17 cellular contexts compared by ENCODE assay signal in the genomic region with DNA sequence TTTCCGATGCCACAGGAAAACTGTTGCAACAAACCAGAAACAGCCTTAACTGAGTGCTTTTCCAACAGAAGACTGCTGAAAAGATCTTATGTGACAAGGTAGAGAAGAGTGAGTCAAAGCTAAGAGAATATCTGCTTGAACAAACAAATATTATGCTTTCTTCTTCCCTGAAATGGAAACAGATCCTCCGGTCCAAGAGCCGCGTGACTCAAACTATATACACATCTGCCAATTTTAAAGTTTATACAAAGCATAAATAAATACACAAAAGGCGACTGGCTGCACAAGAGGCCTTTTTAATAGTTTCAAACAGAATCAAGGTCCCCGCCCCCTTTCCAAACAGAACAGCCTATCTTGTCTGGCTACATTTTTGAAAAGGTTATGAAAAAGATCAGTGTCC.
DNase-seq lines count a peak whose midpoint lies in the region; ATAC-seq, FAIRE-seq and TF ChIP-seq lines count a peak whose summit lies in the region.
"Had no signal": no experiment of that assay in that cellular context is flagged by ENCODE, and none has a peak within 500 bp of the region (broad histone marks: within the 10 kb centered on the region; RNA-seq: fewer than 3 reads in every experiment).

No MANE protein-coding gene starts in this region.

- H3K9ac ChIP-seq in neural cell (ENCODE audit: low read length): no peak overlapping the region

- H3K27me3 ChIP-seq in bronchial epithelial cell (ENCODE audit: control insufficient read depth, insufficient read depth, low read length): peaks cover 9% of the 10 kb centered on the region
- H3K27me3 ChIP-seq in neural cell (ENCODE audit: insufficient read depth, low read depth, low read length): peaks cover 3% of the 10 kb centered on the region
- H3K27me3 ChIP-seq: SJCRH30 had no signal

- no peaks in the 10 kb centered on the region for H3K9me2 ChIP-seq in neural cell (ENCODE audit: insufficient read depth, low read length)

- no peaks in the 10 kb centered on the region for H3K36me3 ChIP-seq in bronchial epithelial cell (ENCODE audit: control insufficient read depth, insufficient read depth, low read length)
- no peaks in the 10 kb centered on the region for H3K36me3 ChIP-seq in neural cell (ENCODE audit: insufficient read depth, low read length)
- H3K36me3 ChIP-seq: breast epithelium, SJCRH30 had no signal

- no peak overlapping the region for H2AFZ ChIP-seq in neural cell (ENCODE audit: low read depth, low read length)

- H3F3A ChIP-seq in neural cell (ENCODE audit: insufficient read depth, low read length, poor library complexity, severe bottlenecking): no peaks in the 10 kb centered on the region

- FAIRE-seq in bronchial epithelial cell (lab: Jason Lieb, UNC): no peak

- no peak overlapping the region for H3K27ac ChIP-seq in neural cell (ENCODE audit: low read length)
- H3K27ac ChIP-seq: SJCRH30, skin epidermis had no signal

- H4K20me1 ChIP-seq in neural cell (ENCODE audit: insufficient read depth): no peaks in the 10 kb centered on the region

- H3K4me2 ChIP-seq in neural cell (ENCODE audit: low read length): peak overlapping the region; percentile 19

- TF ChIP-seq CTCF in bronchial epithelial cell (IDR thresholded peaks at IDR 0.05; ENCODE audit: insufficient read depth, low read length, severe bottlenecking) (no peak), neural cell (IDR thresholded peaks at IDR 0.05; ENCODE audit: poor library complexity, severe bottlenecking) (no peak)

- ATAC-seq in HG03095 (IDR thresholded peaks at IDR 0.05; ENCODE audit: unreplicated experiment): no peak
- ATAC-seq: activated CD8-positive, alpha-beta T cell treated with anti-CD3 and anti-CD28 coated beads, Interleukin-2, amount 10 ng/mL, durations not matched to agents 7 days and 5 days; activated T-cell treated with anti-CD3 and anti-CD28 coated beads, Interleukin-2, amount 50 U/mL, for 72 hours had no signal

- no peak for TF ChIP-seq EP300 in neural cell (conservative IDR thresholded peaks at IDR 0.05; ENCODE audit: poor library complexity, severe bottlenecking)

- no peak for TF ChIP-seq RAD21 in neural cell (conservative IDR thresholded peaks at IDR 0.05)

- H3K9me3 ChIP-seq in neural cell (ENCODE audit: low read length): no peaks in the 10 kb centered on the region
- H3K9me3 ChIP-seq: breast epithelium, SJCRH30 had no signal

- DNase-seq in DMS53 (lab: John Stamatoyannopoulos, UW): peak; percentile 79
- peak; percentile 23 for DNase-seq in NCI-H2196 treated with DMSO at 0.1 percent for 48 hours (lab: John Stamatoyannopoulos, UW; ENCODE audit: unreplicated experiment)
- peak; percentile 45 for DNase-seq in bronchial epithelial cell (ENCODE audit: low read depth)
- DNase-seq in SHP77 (lab: John Stamatoyannopoulos, UW): no peak
- no peak for DNase-seq in NCI-H2171 (lab: John Stamatoyannopoulos, UW)
- DNase-seq in HuH-7 (ENCODE audit: low spot score): no peak
- DNase-seq: activated CD8-positive, alpha-beta T cell treated with anti-CD3 and anti-CD28 coated beads, Interleukin-2, amount 10 ng/mL, durations not matched to agents 7 days and 5 days; activated T-cell treated with anti-CD3 and anti-CD28 coated beads, Interleukin-2, amount 50 U/mL, for 72 hours; COR-L47; NCI-H187 treated with DMSO at 0.1 percent for 48 hours; NCI-H446 treated with DMSO at 0.1 percent for 48 hours; stimulated activated CD4-positive, alpha-beta T cell treated with anti-CD3 and anti-CD28 coated beads, Interleukin-4, amount 100 ng/mL, for 24 hours had no signal

- no peaks in the 10 kb centered on the region for H3K79me2 ChIP-seq in neural cell (replicated peaks; ENCODE audit: insufficient read depth, low read length)

- no peak overlapping the region for H3K4me3 ChIP-seq in bronchial epithelial cell (ENCODE audit: low read depth, low read length)
- H3K4me3 ChIP-seq in neural cell (ENCODE audit: low read length): peak overlapping the region; percentile 77
- H3K4me3 ChIP-seq: breast epithelium, SJCRH30, skin epidermis had no signal

TF ChIP-seq in neural cell, 6 proteins besides CTCF, POLR2A, EP300 and RAD21:
- no peak for TF ChIP-seq POLR2AphosphoS5 (IDR thresholded peaks at IDR 0.05)
- TF ChIP-seq MXI1 (conservative IDR thresholded peaks at IDR 0.05; ENCODE audit: poor library complexity, severe bottlenecking): no peak
- no peak for TF ChIP-seq TAF1 (IDR thresholded peaks at IDR 0.05; ENCODE audit: low read depth)
- TF ChIP-seq EZH2 (IDR thresholded peaks at IDR 0.05; ENCODE audit: borderline replicate concordance, insufficient read depth, low read length, poor library complexity, severe bottlenecking): no peak
- TF ChIP-seq SMC3 (conservative IDR thresholded peaks at IDR 0.05; ENCODE audit: poor library complexity): no peak
- TF ChIP-seq, protein P1, sequence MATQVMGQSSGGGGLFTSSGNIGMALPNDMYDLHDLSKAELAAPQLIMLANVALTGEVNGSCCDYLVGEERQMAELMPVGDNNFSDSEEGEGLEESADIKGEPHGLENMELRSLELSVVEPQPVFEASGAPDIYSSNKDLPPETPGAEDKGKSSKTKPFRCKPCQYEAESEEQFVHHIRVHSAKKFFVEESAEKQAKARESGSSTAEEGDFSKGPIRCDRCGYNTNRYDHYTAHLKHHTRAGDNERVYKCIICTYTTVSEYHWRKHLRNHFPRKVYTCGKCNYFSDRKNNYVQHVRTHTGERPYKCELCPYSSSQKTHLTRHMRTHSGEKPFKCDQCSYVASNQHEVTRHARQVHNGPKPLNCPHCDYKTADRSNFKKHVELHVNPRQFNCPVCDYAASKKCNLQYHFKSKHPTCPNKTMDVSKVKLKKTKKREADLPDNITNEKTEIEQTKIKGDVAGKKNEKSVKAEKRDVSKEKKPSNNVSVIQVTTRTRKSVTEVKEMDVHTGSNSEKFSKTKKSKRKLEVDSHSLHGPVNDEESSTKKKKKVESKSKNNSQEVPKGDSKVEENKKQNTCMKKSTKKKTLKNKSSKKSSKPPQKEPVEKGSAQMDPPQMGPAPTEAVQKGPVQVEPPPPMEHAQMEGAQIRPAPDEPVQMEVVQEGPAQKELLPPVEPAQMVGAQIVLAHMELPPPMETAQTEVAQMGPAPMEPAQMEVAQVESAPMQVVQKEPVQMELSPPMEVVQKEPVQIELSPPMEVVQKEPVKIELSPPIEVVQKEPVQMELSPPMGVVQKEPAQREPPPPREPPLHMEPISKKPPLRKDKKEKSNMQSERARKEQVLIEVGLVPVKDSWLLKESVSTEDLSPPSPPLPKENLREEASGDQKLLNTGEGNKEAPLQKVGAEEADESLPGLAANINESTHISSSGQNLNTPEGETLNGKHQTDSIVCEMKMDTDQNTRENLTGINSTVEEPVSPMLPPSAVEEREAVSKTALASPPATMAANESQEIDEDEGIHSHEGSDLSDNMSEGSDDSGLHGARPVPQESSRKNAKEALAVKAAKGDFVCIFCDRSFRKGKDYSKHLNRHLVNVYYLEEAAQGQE (IDR thresholded peaks at IDR 0.05; ENCODE audit: borderline replicate concordance): no peak

Comparison
In these comparisons a context has a peak if more than half of its experiments do, and no peak if none do; other contexts are left out.
1. DNase-seq: peak in DMS53 (single experiment), NCI-H2196 treated with DMSO at 0.1 percent for 48 hours (single experiment) and bronchial epithelial cell (single experiment); none in SHP77 (0 of 2), NCI-H2171 (single experiment) and HuH-7 (single experiment).